16 cellular contexts compared by ENCODE assay signal in genomic region chr4:107618656-107619055, GRCh38.
"Had no signal": no experiment of that assay in that cellular context is flagged by ENCODE, and none has a peak within 500 bp of the region (broad histone marks: within the 10 kb centered on the region; RNA-seq: fewer than 3 reads in every experiment).

No MANE protein-coding gene starts in this region.

- H3K27me3 ChIP-seq: adrenal gland, esophagus muscularis mucosa, foreskin keratinocyte, heart left ventricle, ovary, tibial artery, vagina had no signal

- DNase-seq: activated CD4-positive, alpha-beta T cell treated with anti-CD3 and anti-CD28 coated beads, Interleukin-2, amount 10 ng/mL, durations not matched to agents 24 days and 14 days; activated CD8-positive, alpha-beta memory T cell treated with anti-CD3 and anti-CD28 coated beads for 24 hours; activated naive CD4-positive, alpha-beta T cell treated with anti-CD3 and anti-CD28 coated beads, Interleukin-2, amount 10 ng/mL, durations not matched to agents 7 days and 5 days; adrenal gland; heart left ventricle; ovary; stimulated activated CD4-positive, alpha-beta T cell treated with anti-CD3 and anti-CD28 coated beads, Interleukin-4, amount 100 ng/mL, for 4 hours; stimulated activated naive CD8-positive, alpha-beta T cell treated with anti-CD3 and anti-CD28 coated beads, Interleukin-15, amount 100 ng/mL, for 72 hours; T-helper 17 cell had no signal

- ATAC-seq: activated T-helper 17 cell treated with anti-CD3 and anti-CD28 coated beads, Interleukin-2, amount 50 U/mL, for 72 hours; foreskin keratinocyte; stimulated activated naive CD8-positive, alpha-beta T cell treated with anti-CD3 and anti-CD28 coated beads, Interleukin-15, amount 100 ng/mL, for 72 hours; T-helper 17 cell; WTC11 had no signal

- FAIRE-seq: islet of Langerhans had no signal

- H3K36me3 ChIP-seq: adrenal gland, ovary had no signal

- H3K4me3 ChIP-seq: adrenal gland, esophagus muscularis mucosa, heart left ventricle, ovary, tibial artery, vagina had no signal

- H3K9me3 ChIP-seq: adrenal gland, ovary, tibial artery, vagina had no signal

- H3K4me1 ChIP-seq: adrenal gland, foreskin keratinocyte had no signal

- H3K27ac ChIP-seq: adrenal gland, esophagus muscularis mucosa, foreskin keratinocyte, ovary, vagina had no signal
